Comparison of ENCODE assay signal across 19 cellular contexts in the genomic region with DNA sequence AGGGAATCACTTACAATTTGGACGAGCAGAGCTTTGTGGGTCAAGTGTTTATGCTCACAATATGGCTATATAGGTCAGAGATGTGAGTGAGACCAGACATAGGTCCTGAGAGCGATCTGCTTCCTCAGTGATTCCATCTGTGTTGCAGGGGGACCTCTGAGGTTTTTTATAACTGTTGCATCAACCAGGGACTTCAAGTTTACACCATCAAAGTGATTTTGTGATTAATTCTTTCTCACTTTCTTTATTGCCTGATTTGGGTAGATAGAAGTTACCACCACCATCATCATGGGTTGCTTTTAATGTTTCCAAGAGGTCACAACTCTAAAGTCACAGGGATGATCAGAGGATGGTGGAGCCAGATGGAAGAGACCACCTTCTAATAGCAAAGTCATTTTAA. TPM values are rescaled to one million over a fixed set of nuclear protein-coding genes. Genes with fewer than 3 reads are reported as not detected.
DNase-seq lines count a peak whose midpoint lies in the region; ATAC-seq and TF ChIP-seq lines count a peak whose summit lies in the region.
"Had no signal": no experiment of that assay in that cellular context is flagged by ENCODE, and none has a peak within 500 bp of the region (broad histone marks: within the 10 kb centered on the region; RNA-seq: fewer than 3 reads in every experiment).

No MANE protein-coding gene starts in this region.

- H3K9me3 Mint-ChIP-seq in activated CD4-positive, alpha-beta T cell treated with anti-CD3 and anti-CD28 coated beads for 36 hours (ENCODE audit: low read depth): no peaks in the 10 kb centered on the region
- no peaks in the 10 kb centered on the region for H3K9me3 Mint-ChIP-seq in activated CD4-positive, alpha-beta T cell treated with anti-CD3 and anti-CD28 coated beads, Interleukin-2, amount 10 ng/mL, durations not matched to agents 24 days and 14 days
- H3K9me3 Mint-ChIP-seq in activated naive CD8-positive, alpha-beta T cell treated with anti-CD3 and anti-CD28 coated beads, Interleukin-2, amount 50 U/mL, for 24 hours: no peaks in the 10 kb centered on the region
- H3K9me3 Mint-ChIP-seq in activated naive CD8-positive, alpha-beta T cell treated with anti-CD3 and anti-CD28 coated beads for 36 hours: no peaks in the 10 kb centered on the region
- no peaks in the 10 kb centered on the region for H3K9me3 Mint-ChIP-seq in stimulated activated naive CD8-positive, alpha-beta T cell treated with anti-CD3 and anti-CD28 coated beads, Interleukin-15, amount 100 ng/mL, for 72 hours
- H3K9me3 Mint-ChIP-seq: CD14-positive monocyte; CD4-positive, alpha-beta memory T cell; HFFc6 had no signal

- CTCF ChIA-PET in activated CD4-positive, alpha-beta T cell treated with anti-CD3 and anti-CD28 coated beads for 36 hours (lab: Charles Lee): interaction anchor here (0.5 to 1.6 kb wide), 4 partner anchors 17 to 469 kb away, joined by 3 to 4 read pairs (median 3); no protein-coding TSS in a partner anchor

- H3K4me1 Mint-ChIP-seq in activated CD4-positive, alpha-beta T cell treated with anti-CD3 and anti-CD28 coated beads for 36 hours: no peaks in the 10 kb centered on the region
- H3K4me1 Mint-ChIP-seq in activated CD4-positive, alpha-beta T cell treated with anti-CD3 and anti-CD28 coated beads, Interleukin-2, amount 10 ng/mL, durations not matched to agents 24 days and 14 days: peaks cover 4% of the 10 kb centered on the region
- H3K4me1 Mint-ChIP-seq in activated naive CD8-positive, alpha-beta T cell treated with anti-CD3 and anti-CD28 coated beads, Interleukin-2, amount 50 U/mL, for 24 hours: peaks cover 21% of the 10 kb centered on the region
- peaks cover 14% of the 10 kb centered on the region for H3K4me1 Mint-ChIP-seq in activated naive CD8-positive, alpha-beta T cell treated with anti-CD3 and anti-CD28 coated beads for 36 hours
- peaks cover 13% of the 10 kb centered on the region for H3K4me1 Mint-ChIP-seq in stimulated activated naive CD8-positive, alpha-beta T cell treated with anti-CD3 and anti-CD28 coated beads, Interleukin-15, amount 100 ng/mL, for 72 hours

- peak overlapping the region; percentile 10 for H2AFZ ChIP-seq in osteoblast (ENCODE audit: low read length)

- H3K36me3 Mint-ChIP-seq in activated CD4-positive, alpha-beta T cell treated with anti-CD3 and anti-CD28 coated beads for 36 hours (ENCODE audit: low read depth): no peaks in the 10 kb centered on the region
- no peaks in the 10 kb centered on the region for H3K36me3 Mint-ChIP-seq in activated CD4-positive, alpha-beta T cell treated with anti-CD3 and anti-CD28 coated beads, Interleukin-2, amount 10 ng/mL, durations not matched to agents 24 days and 14 days (ENCODE audit: low read depth)
- H3K36me3 Mint-ChIP-seq in activated naive CD8-positive, alpha-beta T cell treated with anti-CD3 and anti-CD28 coated beads, Interleukin-2, amount 50 U/mL, for 24 hours (ENCODE audit: low read depth): no peaks in the 10 kb centered on the region
- no peaks in the 10 kb centered on the region for H3K36me3 Mint-ChIP-seq in activated naive CD8-positive, alpha-beta T cell treated with anti-CD3 and anti-CD28 coated beads for 36 hours
- H3K36me3 Mint-ChIP-seq: CD14-positive monocyte; CD4-positive, alpha-beta memory T cell had no signal

- H4K20me1 ChIP-seq in osteoblast (ENCODE audit: insufficient read depth, low read length): no peaks in the 10 kb centered on the region
- H4K20me1 ChIP-seq: BLaER1 had no signal

- no peak for DNase-seq in activated CD4-positive, alpha-beta T cell treated with anti-CD3 and anti-CD28 coated beads for 36 hours
- DNase-seq in activated CD4-positive, alpha-beta T cell treated with anti-CD3 and anti-CD28 coated beads, Interleukin-2, amount 10 ng/mL, durations not matched to agents 24 days and 14 days: no peak
- DNase-seq in activated naive CD8-positive, alpha-beta T cell treated with anti-CD3 and anti-CD28 coated beads, Interleukin-2, amount 50 U/mL, for 24 hours: no peak
- no peak for DNase-seq in activated naive CD8-positive, alpha-beta T cell treated with anti-CD3 and anti-CD28 coated beads for 36 hours
- DNase-seq in osteoblast (ENCODE audit: insufficient read length, low spot score, missing footprints) (no peak), GOT3 (lab: John Stamatoyannopoulos, UW) (no peak)
- DNase-seq in stimulated activated naive CD8-positive, alpha-beta T cell treated with anti-CD3 and anti-CD28 coated beads, Interleukin-15, amount 100 ng/mL, for 72 hours: no peak
- DNase-seq: CD4-positive, alpha-beta memory T cell; DMS79 treated with DMSO at 0.1 percent for 48 hours; GF-D8; HCEC 1CT; HFFc6; IMR-90 had no signal

- TF ChIP-seq CTCF in osteoblast (IDR thresholded peaks at IDR 0.05; ENCODE audit: extremely low read depth, low read depth, low read length): no peak

- POLR2A ChIA-PET in activated CD4-positive, alpha-beta T cell treated with anti-CD3 and anti-CD28 coated beads for 36 hours (lab: Charles Lee): no interaction called here

- H3K4me1 ChIP-seq in osteoblast (ENCODE audit: insufficient read depth, low read length): peaks cover 4% of the 10 kb centered on the region
- H3K4me1 ChIP-seq: BLaER1 had no signal

- no peak overlapping the region for H3K4me2 ChIP-seq in osteoblast (ENCODE audit: insufficient read depth, low read length)
- H3K4me2 ChIP-seq: BLaER1 had no signal

- no peak overlapping the region for H3K4me3 ChIP-seq in osteoblast (ENCODE audit: insufficient read depth, low read length)
- H3K4me3 ChIP-seq: BLaER1, K562 had no signal

- no peaks in the 10 kb centered on the region for H3K36me3 ChIP-seq in osteoblast (ENCODE audit: insufficient read depth, low read length)
- H3K36me3 ChIP-seq: BLaER1 had no signal

- H3K27me3 Mint-ChIP-seq in activated CD4-positive, alpha-beta T cell treated with anti-CD3 and anti-CD28 coated beads for 36 hours: peaks cover 24% of the 10 kb centered on the region
- H3K27me3 Mint-ChIP-seq in activated CD4-positive, alpha-beta T cell treated with anti-CD3 and anti-CD28 coated beads, Interleukin-2, amount 10 ng/mL, durations not matched to agents 24 days and 14 days: peaks cover 49% of the 10 kb centered on the region
- peaks cover 36% of the 10 kb centered on the region for H3K27me3 Mint-ChIP-seq in activated naive CD8-positive, alpha-beta T cell treated with anti-CD3 and anti-CD28 coated beads, Interleukin-2, amount 50 U/mL, for 24 hours
- H3K27me3 Mint-ChIP-seq in activated naive CD8-positive, alpha-beta T cell treated with anti-CD3 and anti-CD28 coated beads for 36 hours: peaks cover 42% of the 10 kb centered on the region
- peaks cover 34% of the 10 kb centered on the region for H3K27me3 Mint-ChIP-seq in stimulated activated naive CD8-positive, alpha-beta T cell treated with anti-CD3 and anti-CD28 coated beads, Interleukin-15, amount 100 ng/mL, for 72 hours

- no peaks in the 10 kb centered on the region for H3K79me2 ChIP-seq in osteoblast (ENCODE audit: insufficient read depth, low read length)

- peak; percentile 55 for ATAC-seq in activated CD4-positive, alpha-beta T cell treated with anti-CD3 and anti-CD28 coated beads for 36 hours
- ATAC-seq in activated naive CD8-positive, alpha-beta T cell treated with anti-CD3 and anti-CD28 coated beads, Interleukin-2, amount 50 U/mL, for 24 hours: peak; percentile 82
- ATAC-seq in stimulated activated naive CD8-positive, alpha-beta T cell treated with anti-CD3 and anti-CD28 coated beads, Interleukin-15, amount 100 ng/mL, for 72 hours: peak; percentile 67
- ATAC-seq in HG03095 (IDR thresholded peaks at IDR 0.05; ENCODE audit: unreplicated experiment): no peak
- ATAC-seq: K562 had no signal

- no peaks in the 10 kb centered on the region for H3K27me3 ChIP-seq in osteoblast (ENCODE audit: insufficient read depth, low read length)
- H3K27me3 ChIP-seq: BLaER1 had no signal

- intact Hi-C loops in activated CD4-positive, alpha-beta T cell treated with anti-CD3 and anti-CD28 coated beads for 36 hours (cut with DNase I, micrococcal nuclease): no loop called here
- intact Hi-C loops in activated CD4-positive, alpha-beta T cell treated with anti-CD3 and anti-CD28 coated beads, Interleukin-2, amount 10 ng/mL, durations not matched to agents 24 days and 14 days (cut with micrococcal nuclease): loop anchor here (5.0 to 10.0 kb wide), 2 partner anchors 33 to 561 kb away; no protein-coding TSS in a partner anchor

- H3K27ac Mint-ChIP-seq in activated CD4-positive, alpha-beta T cell treated with anti-CD3 and anti-CD28 coated beads for 36 hours: no peak overlapping the region
- no peak overlapping the region for H3K27ac Mint-ChIP-seq in activated CD4-positive, alpha-beta T cell treated with anti-CD3 and anti-CD28 coated beads, Interleukin-2, amount 10 ng/mL, durations not matched to agents 24 days and 14 days
- H3K27ac Mint-ChIP-seq in activated naive CD8-positive, alpha-beta T cell treated with anti-CD3 and anti-CD28 coated beads, Interleukin-2, amount 50 U/mL, for 24 hours: peak overlapping the region; percentile 11
- no peak overlapping the region for H3K27ac Mint-ChIP-seq in activated naive CD8-positive, alpha-beta T cell treated with anti-CD3 and anti-CD28 coated beads for 36 hours
- H3K27ac Mint-ChIP-seq in stimulated activated naive CD8-positive, alpha-beta T cell treated with anti-CD3 and anti-CD28 coated beads, Interleukin-15, amount 100 ng/mL, for 72 hours: no peak overlapping the region
- H3K27ac Mint-ChIP-seq: CD14-positive monocyte; CD4-positive, alpha-beta memory T cell; HFFc6 had no signal

- H3K9me3 ChIP-seq in osteoblast (ENCODE audit: low read depth, low read length): no peaks in the 10 kb centered on the region
- H3K9me3 ChIP-seq: BLaER1 had no signal

- no peak overlapping the region for H3K4me3 Mint-ChIP-seq in activated CD4-positive, alpha-beta T cell treated with anti-CD3 and anti-CD28 coated beads for 36 hours
- no peak overlapping the region for H3K4me3 Mint-ChIP-seq in activated CD4-positive, alpha-beta T cell treated with anti-CD3 and anti-CD28 coated beads, Interleukin-2, amount 10 ng/mL, durations not matched to agents 24 days and 14 days
- H3K4me3 Mint-ChIP-seq in activated naive CD8-positive, alpha-beta T cell treated with anti-CD3 and anti-CD28 coated beads, Interleukin-2, amount 50 U/mL, for 24 hours: no peak overlapping the region
- H3K4me3 Mint-ChIP-seq in activated naive CD8-positive, alpha-beta T cell treated with anti-CD3 and anti-CD28 coated beads for 36 hours: no peak overlapping the region
- H3K4me3 Mint-ChIP-seq in stimulated activated naive CD8-positive, alpha-beta T cell treated with anti-CD3 and anti-CD28 coated beads, Interleukin-15, amount 100 ng/mL, for 72 hours: no peak overlapping the region
- H3K4me3 Mint-ChIP-seq: CD4-positive, alpha-beta memory T cell; HFFc6 had no signal

- H3K27ac ChIP-seq in osteoblast (ENCODE audit: low read depth, low read length): no peak overlapping the region
- H3K27ac ChIP-seq: 22Rv1, BLaER1 had no signal

RNA-seq across cellular contexts. Expression of a gene that starts 7.0 kb away (rescaled TPM):
- total RNA-seq in activated CD4-positive, alpha-beta T cell treated with anti-CD3 and anti-CD28 coated beads for 36 hours: 10 to 100 TPM; 59.6 to 77.0 TPM
- 55.9 and 58.1 TPM in 2 replicates for total RNA-seq in activated CD4-positive, alpha-beta T cell treated with anti-CD3 and anti-CD28 coated beads, Interleukin-2, amount 10 ng/mL, durations not matched to agents 24 days and 14 days
- total RNA-seq in activated naive CD8-positive, alpha-beta T cell treated with anti-CD3 and anti-CD28 coated beads for 36 hours: 100 to 1,000 TPM in 1 of 2 experiments, 10 to 100 TPM in 1; 87.5 to 105 TPM
- 30.4 and 35.9 TPM in 2 replicates for total RNA-seq in osteoblast
- total RNA-seq: H4 had no signal
